13 cellular contexts compared by ENCODE assay signal in the genomic region with DNA sequence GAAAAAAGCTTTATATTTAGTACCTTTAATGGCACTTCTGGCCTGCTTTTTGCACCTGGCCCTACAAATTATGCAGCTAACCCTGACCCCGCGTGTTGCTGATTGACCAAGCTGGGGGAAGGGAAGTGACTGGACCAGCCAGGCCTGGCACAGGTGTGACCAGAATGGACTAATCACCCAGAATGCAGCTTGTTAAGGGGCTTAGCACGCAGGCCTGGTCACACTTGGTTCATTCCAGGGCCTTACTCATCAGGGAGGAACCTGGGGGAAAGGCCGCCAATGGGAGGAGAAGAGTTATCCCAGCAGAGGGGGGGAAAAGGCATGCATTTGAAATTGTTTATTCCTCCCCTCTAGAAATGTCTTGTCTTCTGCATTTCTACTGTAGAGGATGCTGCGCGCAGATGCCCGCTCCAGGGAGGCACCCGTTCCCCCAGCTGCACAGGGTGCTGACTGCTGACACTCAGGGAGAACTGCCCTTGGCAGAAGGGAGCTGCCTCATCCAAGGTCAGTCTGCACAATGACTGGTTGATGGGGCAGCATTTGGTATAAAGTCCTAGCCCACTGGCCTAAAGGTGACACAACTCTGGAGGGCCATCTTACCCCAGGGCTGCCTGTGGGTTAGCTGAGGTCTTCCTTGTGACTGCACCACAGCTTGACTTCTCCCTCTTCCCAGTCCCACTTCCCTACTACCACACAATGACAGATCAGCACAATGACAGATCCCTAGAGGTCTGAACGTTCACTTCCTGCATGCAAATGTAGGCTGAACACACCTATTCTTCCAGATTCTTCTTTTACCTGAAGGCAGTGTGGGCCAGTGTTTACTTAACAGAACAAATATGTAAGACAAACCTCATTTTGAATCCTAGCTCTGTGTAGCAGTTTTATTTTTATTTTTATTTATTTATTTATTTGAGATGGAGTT. TPM values are rescaled to one million over a fixed set of nuclear protein-coding genes. Genes with fewer than 3 reads are reported as not detected.
A peak's percentile ranks its signal among the peaks of the same experiment; 100 is the strongest.
DNase-seq lines count a peak whose midpoint lies in the region; ATAC-seq and TF ChIP-seq lines count a peak whose summit lies in the region.
"Had no signal": no experiment of that assay in that cellular context is flagged by ENCODE, and none has a peak within 500 bp of the region (broad histone marks: within the 10 kb centered on the region; RNA-seq: fewer than 3 reads in every experiment).

No MANE protein-coding gene starts in this region.

- no peaks in the 10 kb centered on the region for H3K27me3 ChIP-seq in left ventricle myocardium inferior (ENCODE audit: low read depth)
- H3K27me3 ChIP-seq: cardiac muscle cell had no signal

- no peak for TF ChIP-seq CTCF in left ventricle myocardium inferior (IDR thresholded peaks at IDR 0.05; ENCODE audit: borderline replicate concordance)

- H3K36me3 ChIP-seq in left ventricle myocardium inferior, result peaks cover 5% of the 10 kb centered on the region
- H3K36me3 ChIP-seq: thoracic aorta had no signal

- intact Hi-C loops in left ventricle myocardium superior (cut with micrococcal nuclease), result no loop called here
- intact Hi-C loops in left ventricle myocardium inferior (cut with micrococcal nuclease), result no loop called here

- no peaks in the 10 kb centered on the region for H3K9me3 ChIP-seq in left ventricle myocardium inferior (replicated peaks)
- H3K9me3 ChIP-seq: thoracic aorta had no signal

- ATAC-seq in left ventricle myocardium superior, result peak; percentile 38
- ATAC-seq in GM18517 (IDR thresholded peaks at IDR 0.05; ENCODE audit: unreplicated experiment), result no peak
- ATAC-seq: T-helper 17 cell had no signal

- DNase-seq in left ventricle myocardium superior (no peak), left ventricle myocardium inferior (no peak), astrocyte of the hippocampus (ENCODE audit: low read depth, low spot score) (peak; percentile 80), left kidney (ENCODE audit: low read depth, low spot score) (peak; percentile 85), RKO (ENCODE audit: low spot score) (no peak), SKM-1 (lab: John Stamatoyannopoulos, UW; ENCODE audit: unreplicated experiment) (no peak), SKM-1 treated with dmso at 0.1 percent for 144 hours (lab: John Stamatoyannopoulos, UW; ENCODE audit: unreplicated experiment) (no peak)
- DNase-seq: activated CD8-positive, alpha-beta memory T cell treated with anti-CD3 and anti-CD28 coated beads, Interleukin-2, amount 50 U/mL, for 4 hours; T-helper 17 cell had no signal

- no peak overlapping the region for H3K4me3 ChIP-seq in left ventricle myocardium inferior
- H3K4me3 ChIP-seq: cardiac muscle cell, thoracic aorta had no signal

- no peak overlapping the region for H3K27ac ChIP-seq in left ventricle myocardium inferior (replicated peaks)
- H3K27ac ChIP-seq: cardiac muscle cell, thoracic aorta had no signal

- peaks cover 7% of the 10 kb centered on the region for H3K4me1 ChIP-seq in left ventricle myocardium inferior

RNA-seq across cellular contexts. Expression of gene DHCR24, which starts 29.0 kb away (rescaled TPM):
- total RNA-seq in left ventricle myocardium superior (9.8 TPM), left ventricle myocardium inferior (12.8 TPM)

RNA-seq across cellular contexts. Expression of gene TTC22, which starts 56.9 kb away (rescaled TPM):
- total RNA-seq in left ventricle myocardium superior (0.17 TPM), left ventricle myocardium inferior (0.14 TPM)
- total RNA-seq: cardiac muscle cell, NCI-H460 had no signal

Comparison
In these comparisons a context has a peak if more than half of its experiments do, and no peak if none do; other contexts are left out.
1. DNase-seq: peak in astrocyte of the hippocampus (single experiment) and left kidney (single experiment); none in left ventricle myocardium superior (single experiment), left ventricle myocardium inferior (single experiment), RKO (single experiment), SKM-1 (single experiment) and SKM-1 treated with dmso at 0.1 percent for 144 hours (single experiment).